ENCODE assay signal across 20 cellular contexts in genomic region chr7:38300175-38300574, GRCh38.
DNase-seq lines count a peak whose midpoint lies in the region; ATAC-seq, FAIRE-seq and TF ChIP-seq lines count a peak whose summit lies in the region.
"Had no signal": no experiment of that assay in that cellular context is flagged by ENCODE, and none has a peak within 500 bp of the region (broad histone marks: within the 10 kb centered on the region; RNA-seq: fewer than 3 reads in every experiment).

No MANE protein-coding gene starts in this region.

- no peak overlapping the region for H2AK5ac ChIP-seq in H1 (ENCODE audit: low read depth, low read length)

- no peak overlapping the region for H4K5ac ChIP-seq in H1 (ENCODE audit: insufficient read length, low read depth, low read length)

- ATAC-seq in WTC11, result peak; percentile 86

- peaks cover 0 to 5% (median 0%) of the 10 kb centered on the region in 4 experiments; a peak in 1 of 7 replicates for H3K4me1 ChIP-seq in H1 (replicated peaks in 1 of 4; ENCODE audit: control insufficient read depth in 3 of 4, insufficient read depth in 4 of 4, low read length in 3 of 4)
- H3K4me1 ChIP-seq: lower lobe of right lung, SJCRH30, uterus had no signal

- H3K79me2 ChIP-seq in H1 (ENCODE audit: control insufficient read depth in 1 of 2, insufficient read depth in 2 of 2, low read length in 2 of 2), result no peaks in the 10 kb centered on the region

- peaks cover 17% of the 10 kb centered on the region for H3K4me1 Mint-ChIP-seq in activated naive CD4-positive, alpha-beta T cell treated with anti-CD3 and anti-CD28 coated beads, Interleukin-2, amount 10 ng/mL, durations not matched to agents 7 days and 5 days
- H3K4me1 Mint-ChIP-seq in WTC11, result peaks cover 11% of the 10 kb centered on the region; the same call in 1 of the 2 replicates

- no peaks in the 10 kb centered on the region for H3K27me3 Mint-ChIP-seq in activated naive CD4-positive, alpha-beta T cell treated with anti-CD3 and anti-CD28 coated beads, Interleukin-2, amount 10 ng/mL, durations not matched to agents 7 days and 5 days
- no peaks in the 10 kb centered on the region for H3K27me3 Mint-ChIP-seq in WTC11 (ENCODE audit: low read depth)

- H2BK120ac ChIP-seq in H1 (replicated peaks; ENCODE audit: low read depth, low read length), result no peak overlapping the region

- no peak overlapping the region for H2BK15ac ChIP-seq in H1 (ENCODE audit: low read length)

- peak overlapping the region; percentile 77 for H3K4me3 Mint-ChIP-seq in activated naive CD4-positive, alpha-beta T cell treated with anti-CD3 and anti-CD28 coated beads, Interleukin-2, amount 10 ng/mL, durations not matched to agents 7 days and 5 days
- no peak overlapping the region for H3K4me3 Mint-ChIP-seq in WTC11

- no peak for TF ChIP-seq EP300 in H1 (IDR thresholded peaks at IDR 0.05; ENCODE audit: borderline replicate concordance in 1 of 2, low read depth in 2 of 2, low read length in 2 of 2)

- no peak overlapping the region for H3K4ac ChIP-seq in H1 (replicated peaks; ENCODE audit: insufficient read length, low read depth, low read length)

- H3K27ac ChIP-seq in H1 (ENCODE audit: low read depth, low read length), result no peak overlapping the region
- H3K27ac ChIP-seq: lower lobe of right lung, SJCRH30, uterus had no signal

- H3K14ac ChIP-seq in H1 (ENCODE audit: insufficient read length), result no peak overlapping the region

- peak; percentile 25 for DNase-seq in activated naive CD4-positive, alpha-beta T cell treated with anti-CD3 and anti-CD28 coated beads, Interleukin-2, amount 10 ng/mL, durations not matched to agents 7 days and 5 days
- no peak for DNase-seq in activated naive CD4-positive, alpha-beta T cell treated with Interleukin-2 at 50 U/mL for 16 hours
- DNase-seq in WTC11 (ENCODE audit: low spot score), result no peak
- no peak for DNase-seq in H1 (ENCODE audit: low read depth in 1 of 2, low spot score in 2 of 2)
- DNase-seq in HTR-8/SVneo (ENCODE audit: insufficient read length, low spot score), result no peak
- no peak for DNase-seq in NCI-H2081 (lab: John Stamatoyannopoulos, UW)
- DNase-seq in hepatic stellate cell (ENCODE audit: low spot score), result no peak
- DNase-seq: activated CD4-positive, CD25-positive, alpha-beta regulatory T cell treated with anti-CD3 and anti-CD28 coated beads, Interleukin-2, amount 50 U/mL, for 72 hours; COR-L47; HCEC 1CT; head of caudate nucleus; KBM-7; lower lobe of right lung; NCI-H1092 treated with DMSO at 0.1 percent for 48 hours; NCI-H2107; NCI-H510A treated with DMSO at 0.1 percent for 48 hours; SJCRH30; stimulated activated CD4-positive, alpha-beta T cell treated with anti-CD3 and anti-CD28 coated beads, Interleukin-1b, Interleukin-23, amount 100 ng/mL, for 48 hours; uterus had no signal

- no peaks in the 10 kb centered on the region for H3K36me3 Mint-ChIP-seq in activated naive CD4-positive, alpha-beta T cell treated with anti-CD3 and anti-CD28 coated beads, Interleukin-2, amount 10 ng/mL, durations not matched to agents 7 days and 5 days
- H3K36me3 Mint-ChIP-seq in WTC11, result no peaks in the 10 kb centered on the region

- H3K36me3 ChIP-seq in H1 (ENCODE audit: control insufficient read depth in 2 of 4, insufficient read depth in 4 of 4, low read length in 3 of 4), result no peaks in the 10 kb centered on the region
- H3K36me3 ChIP-seq: lower lobe of right lung, SJCRH30, uterus had no signal

- no peaks in the 10 kb centered on the region for H3K9me3 Mint-ChIP-seq in activated naive CD4-positive, alpha-beta T cell treated with anti-CD3 and anti-CD28 coated beads, Interleukin-2, amount 10 ng/mL, durations not matched to agents 7 days and 5 days
- H3K9me3 Mint-ChIP-seq in WTC11, result no peaks in the 10 kb centered on the region

- H4K20me1 ChIP-seq in H1 (replicated peaks in 1 of 2; ENCODE audit: control insufficient read depth in 1 of 2, insufficient read depth in 2 of 2, low read length in 2 of 2), result no peaks in the 10 kb centered on the region

- no peak overlapping the region for H2BK20ac ChIP-seq in H1 (ENCODE audit: low read length)

- no peaks in the 10 kb centered on the region for H3K27me3 ChIP-seq in H1 (replicated peaks in 1 of 4; ENCODE audit: control insufficient read depth in 3 of 4, extremely low read depth in 1 of 4, insufficient read depth in 3 of 4, low read length in 3 of 4)
- H3K27me3 ChIP-seq: SJCRH30, uterus had no signal

- H2AFZ ChIP-seq in H1 (ENCODE audit: low read length), result no peak overlapping the region

- CTCF ChIA-PET in activated naive CD4-positive, alpha-beta T cell treated with anti-CD3 and anti-CD28 coated beads, Interleukin-2, amount 10 ng/mL, durations not matched to agents 7 days and 5 days (lab: Charles Lee), result no interaction called here
- CTCF ChIA-PET in WTC11 (lab: Charles Lee) (interaction anchor here (1.5 to 2.3 kb wide), 2 partner anchors 31 to 35 kb away, joined by 3 to 6 read pairs; no protein-coding TSS in a partner anchor), H1 (lab: Charles Lee; ENCODE audit: partially characterized antibody) (interaction anchor here (0.6 to 2.5 kb wide), 10 partner anchors 9 to 192 kb away, joined by 3 to 16 read pairs (median 4); no protein-coding TSS in a partner anchor)

- no peak overlapping the region for H3K4me3 ChIP-seq in H1 (ENCODE audit: extremely low read depth in 1 of 4, insufficient read depth in 2 of 4, low read depth in 3 of 4, low read length in 4 of 4)
- H3K4me3 ChIP-seq: lower lobe of right lung, SJCRH30, uterus had no signal

- no peak overlapping the region for H2BK12ac ChIP-seq in H1 (ENCODE audit: low read depth, low read length)

- H3K23ac ChIP-seq in H1 (ENCODE audit: insufficient read length), result no peak overlapping the region

- TF ChIP-seq CTCF in WTC11 (IDR thresholded peaks at IDR 0.05) (no peak), H1 (IDR thresholded peaks at IDR 0.05; ENCODE audit: control extremely low read depth in 1 of 3, insufficient read depth in 1 of 3, low read depth in 1 of 3, low read length in 3 of 3) (peak; percentile 6 to 15 (median 9); a peak in 2 of 4 replicates)

- H3K79me1 ChIP-seq in H1 (ENCODE audit: low read depth, low read length), result no peaks in the 10 kb centered on the region

- H3K56ac ChIP-seq in H1 (replicated peaks; ENCODE audit: insufficient read length, low read depth, low read length), result no peak overlapping the region

- no peak overlapping the region for H3K18ac ChIP-seq in H1 (ENCODE audit: extremely low read depth, low read length)

- FAIRE-seq in H1 (lab: Jason Lieb, UNC) (no peak), HTR-8/SVneo (lab: Jason Lieb, UNC) (no peak)
- FAIRE-seq: astrocyte had no signal

- H3K23me2 ChIP-seq in H1 (ENCODE audit: low read depth, low read length), result no peaks in the 10 kb centered on the region

- H3K4me2 ChIP-seq in H1 (ENCODE audit: insufficient read depth in 1 of 2, low read depth in 2 of 2, low read length in 2 of 2), result no peak overlapping the region

- 84% methylated on average over 8 of the region's 8 CpGs; no CpG with 5 or more reads in 1 of the 2 experiments for WGBS in H1 (ENCODE audit: extremely low coverage in 1 of 2, insufficient coverage in 1 of 2, insufficient read length in 1 of 2, insufficient replicate concordance in 2 of 2, low coverage in 1 of 2, low lambda C conversion rate in 2 of 2, missing lambda C conversion rate in 1 of 2), 2 experiments

- H4K8ac ChIP-seq in H1 (ENCODE audit: extremely low read depth, insufficient read depth, low read length), result peak overlapping the region; percentile 81; the same call in 1 of the 2 replicates

- POLR2A ChIA-PET in WTC11 (lab: Charles Lee) (no interaction called here), H1 (lab: Charles Lee; ENCODE audit: partially characterized antibody) (interaction anchor here (1.9 kb wide), 1 partner anchor 20 kb away, joined by 5 read pairs; no protein-coding TSS in a partner anchor)

- H3K9me3 ChIP-seq in H1 (ENCODE audit: insufficient read depth in 2 of 2, low read depth in 1 of 2, low read length in 1 of 2), result no peaks in the 10 kb centered on the region
- H3K9me3 ChIP-seq: lower lobe of right lung, SJCRH30, uterus had no signal

- H2BK5ac ChIP-seq in H1 (ENCODE audit: low read depth, low read length), result no peak overlapping the region

- TF ChIP-seq RAD21 in H1 (IDR thresholded peaks at IDR 0.05 in 1 of 2, conservative IDR thresholded peaks at IDR 0.05 in 1 of 2; ENCODE audit: low read depth in 2 of 2, low read length in 2 of 2), result no peak

- no peak overlapping the region for H3K9ac ChIP-seq in H1 (replicated peaks in 1 of 4; ENCODE audit: extremely low read depth in 1 of 4, low read depth in 3 of 4, low read length in 3 of 4)

- peak overlapping the region; percentile 81 for H3K27ac Mint-ChIP-seq in activated naive CD4-positive, alpha-beta T cell treated with anti-CD3 and anti-CD28 coated beads, Interleukin-2, amount 10 ng/mL, durations not matched to agents 7 days and 5 days
- H3K27ac Mint-ChIP-seq in WTC11, result no peak overlapping the region

- no peak for TF ChIP-seq POLR2A in H1 (IDR thresholded peaks at IDR 0.05; ENCODE audit: control extremely low read depth in 1 of 2, low read depth in 2 of 2, low read length in 2 of 2)

- no peak overlapping the region for H4K91ac ChIP-seq in H1 (replicated peaks; ENCODE audit: insufficient read length, low read length)

TF ChIP-seq in WTC11, 78 proteins besides CTCF, POLR2A, EP300 and RAD21 (continues in another document):
- no peak for TF ChIP-seq ATF3 (CRISPR knock-in tag; conservative IDR thresholded peaks at IDR 0.05)
- TF ChIP-seq NR2C2 (CRISPR knock-in tag; IDR thresholded peaks at IDR 0.05), result no peak
- no peak for TF ChIP-seq FOXJ3 (CRISPR knock-in tag; IDR thresholded peaks at IDR 0.05; ENCODE audit: borderline replicate concordance)
- TF ChIP-seq GABPB1 (CRISPR knock-in tag; IDR thresholded peaks at IDR 0.05), result no peak
- TF ChIP-seq SOX15 (CRISPR knock-in tag; IDR thresholded peaks at IDR 0.05), result no peak

TF ChIP-seq in H1, 55 proteins besides CTCF, POLR2A, EP300 and RAD21:
- TF ChIP-seq EZH2 (IDR thresholded peaks at IDR 0.05; ENCODE audit: low read depth, low read length, severe bottlenecking), result no peak
- TF ChIP-seq CREB1 (IDR thresholded peaks at IDR 0.05), result no peak
- no peak for TF ChIP-seq CEBPB (IDR thresholded peaks at IDR 0.05; ENCODE audit: low read depth, low read length)
- no peak for TF ChIP-seq NANOG (IDR thresholded peaks at IDR 0.05; ENCODE audit: insufficient read depth, low read depth, low read length, poor library complexity, severe bottlenecking)
- TF ChIP-seq BACH1 (IDR thresholded peaks at IDR 0.05; ENCODE audit: low read length), result no peak
- TF ChIP-seq KDM5A (IDR thresholded peaks at IDR 0.05; ENCODE audit: low read length), result no peak
- no peak for TF ChIP-seq PHF8 (conservative IDR thresholded peaks at IDR 0.05; ENCODE audit: low read depth, low read length)
- no peak for TF ChIP-seq SIN3A (conservative IDR thresholded peaks at IDR 0.05 in 1 of 2, IDR thresholded peaks at IDR 0.05 in 1 of 2; ENCODE audit: low read depth in 1 of 2, low read length in 2 of 2)
- TF ChIP-seq CHD1 (IDR thresholded peaks at IDR 0.05; ENCODE audit: low read depth, low read length), result no peak
- no peak for TF ChIP-seq RFX5 (IDR thresholded peaks at IDR 0.05; ENCODE audit: borderline replicate concordance, low read depth, low read length)
- no peak for TF ChIP-seq HDAC2 (IDR thresholded peaks at IDR 0.05; ENCODE audit: borderline replicate concordance in 1 of 2, low read depth in 2 of 2, low read length in 2 of 2)
- TF ChIP-seq ZNF274 (IDR thresholded peaks at IDR 0.05; ENCODE audit: borderline replicate concordance, extremely low read depth, low read length), result no peak
